ENCODE assay signal across 8 cellular contexts in genomic region chr19:18464646-18465045, GRCh38. TPM values are rescaled to one million over a fixed set of nuclear protein-coding genes. Genes with fewer than 3 reads are reported as not detected.
DNase-seq lines count a peak whose midpoint lies in the region; ATAC-seq and TF ChIP-seq lines count a peak whose summit lies in the region.

No MANE protein-coding gene starts in this region.

- no peak overlapping the region for H3K4me3 Mint-ChIP-seq in activated T-helper 2 cell treated with anti-CD3 and anti-CD28 coated beads, Interferon-gamma antibody, Interleukin-2, Interleukin-4, amounts not matched to agents 10 μg/mL and 5 μg/mL and 100 μg/mL, durations not matched to agents 14 hours and 24 hours and 36 hours (ENCODE audit: low read depth)

- DNase-seq in LNCaP clone FGC (ENCODE audit: low read depth) (peak; percentile 99), right cardiac atrium (peak; percentile 82 to 94 (median 92)), stomach (peak; percentile 80)
- no peak for DNase-seq in activated T-helper 2 cell treated with anti-CD3 and anti-CD28 coated beads, Interferon-gamma antibody, Interleukin-2, Interleukin-4, amounts not matched to agents 10 μg/mL and 5 μg/mL and 100 μg/mL, durations not matched to agents 14 hours and 24 hours and 36 hours (ENCODE audit: low spot score)
- no peak for DNase-seq in activated CD4-positive, alpha-beta T cell treated with anti-CD3 and anti-CD28 coated beads, Interleukin-2, amount 50 U/mL, for 1 hour

- TF ChIP-seq CTCF in LNCaP clone FGC (IDR thresholded peaks at IDR 0.05; ENCODE audit: control insufficient read depth, extremely low read depth, insufficient read depth): no peak
- no peak for TF ChIP-seq CTCF in stomach (IDR thresholded peaks at IDR 0.05)

- H3K4me1 ChIP-seq in right cardiac atrium (ENCODE audit: control insufficient read depth, insufficient read depth, low read length): peaks cover 23% of the 10 kb centered on the region
- peaks cover 71 to 95% (median 77%) of the 10 kb centered on the region in 4 donors for H3K4me1 ChIP-seq in stomach

- H3K27ac ChIP-seq in right cardiac atrium (ENCODE audit: low read length) (peak overlapping the region; percentile 73), stomach (peak overlapping the region; percentile 42 to 87 (median 85))

- no peaks in the 10 kb centered on the region for H3K9me3 Mint-ChIP-seq in activated T-helper 2 cell treated with anti-CD3 and anti-CD28 coated beads, Interferon-gamma antibody, Interleukin-2, Interleukin-4, amounts not matched to agents 10 μg/mL and 5 μg/mL and 100 μg/mL, durations not matched to agents 14 hours and 24 hours and 36 hours

- peaks cover 22 to 50% (median 39%) of the 10 kb centered on the region in 4 donors for H3K36me3 ChIP-seq in stomach

- H3K27me3 ChIP-seq in right cardiac atrium (ENCODE audit: control insufficient read depth, insufficient read depth): no peaks in the 10 kb centered on the region
- H3K27me3 ChIP-seq in stomach: no peaks in the 10 kb centered on the region

- H3K27me3 Mint-ChIP-seq in activated T-helper 2 cell treated with anti-CD3 and anti-CD28 coated beads, Interferon-gamma antibody, Interleukin-2, Interleukin-4, amounts not matched to agents 10 μg/mL and 5 μg/mL and 100 μg/mL, durations not matched to agents 14 hours and 24 hours and 36 hours (ENCODE audit: low read depth): no peaks in the 10 kb centered on the region

- no peak for TF ChIP-seq EP300 in stomach (IDR thresholded peaks at IDR 0.05)

- peaks cover 33% of the 10 kb centered on the region for H3K36me3 Mint-ChIP-seq in activated T-helper 2 cell treated with anti-CD3 and anti-CD28 coated beads, Interferon-gamma antibody, Interleukin-2, Interleukin-4, amounts not matched to agents 10 μg/mL and 5 μg/mL and 100 μg/mL, durations not matched to agents 14 hours and 24 hours and 36 hours (ENCODE audit: low read depth)

- peak overlapping the region; percentile 65 for H3K27ac Mint-ChIP-seq in activated T-helper 2 cell treated with anti-CD3 and anti-CD28 coated beads, Interferon-gamma antibody, Interleukin-2, Interleukin-4, amounts not matched to agents 10 μg/mL and 5 μg/mL and 100 μg/mL, durations not matched to agents 14 hours and 24 hours and 36 hours

- intact Hi-C loops in activated T-helper 2 cell treated with anti-CD3 and anti-CD28 coated beads, Interferon-gamma antibody, Interleukin-2, Interleukin-4, amounts not matched to agents 10 μg/mL and 5 μg/mL and 100 μg/mL, durations not matched to agents 14 hours and 24 hours and 36 hours (cut with micrococcal nuclease): no loop called here
- intact Hi-C loops in right cardiac atrium (cut with DNase I): loop anchor here in 3 of 4 donors (10.0 kb wide), 4 partner anchors 50 to 120 kb away; partner anchors contain the start of genes ELL (in 1 of the 3) and REX1BD (in 1 of the 3)
- intact Hi-C loops in stomach (cut with DNase I; ENCODE audit: low total_unique reads): loop anchor here (10.0 kb wide), 1 partner anchor 100 kb away; no protein-coding TSS in a partner anchor

- peaks cover 14% of the 10 kb centered on the region for H3K4me1 Mint-ChIP-seq in activated T-helper 2 cell treated with anti-CD3 and anti-CD28 coated beads, Interferon-gamma antibody, Interleukin-2, Interleukin-4, amounts not matched to agents 10 μg/mL and 5 μg/mL and 100 μg/mL, durations not matched to agents 14 hours and 24 hours and 36 hours (ENCODE audit: low read depth)

- ATAC-seq in right cardiac atrium (peak; percentile 70 to 80), HG02678 (IDR thresholded peaks at IDR 0.05; ENCODE audit: unreplicated experiment) (no peak), HG02588 (IDR thresholded peaks at IDR 0.05; ENCODE audit: unreplicated experiment) (no peak), HG02610 (IDR thresholded peaks at IDR 0.05; ENCODE audit: unreplicated experiment) (no peak)

- H3K9me3 ChIP-seq in right cardiac atrium (ENCODE audit: control insufficient read depth, low read length): no peaks in the 10 kb centered on the region
- no peaks in the 10 kb centered on the region for H3K9me3 ChIP-seq in stomach

- WGBS in right cardiac atrium: 7% methylated on average over 8 of the region's 8 CpGs
- WGBS in stomach, 5 donors: 9 to 15% (median 11%) methylated on average over 7 to 8 of the region's 8 CpGs

- TF ChIP-seq POLR2A in stomach (IDR thresholded peaks at IDR 0.05): no peak

- H3K4me3 ChIP-seq in LNCaP clone FGC (ENCODE audit: low read depth, low read length) (no peak overlapping the region), right cardiac atrium (ENCODE audit: low read length) (no peak overlapping the region), stomach (no peak overlapping the region)

RNA-seq across cellular contexts. Expression of gene ISYNA1, which starts 26.7 kb away (rescaled TPM):
- total RNA-seq in activated T-helper 2 cell treated with anti-CD3 and anti-CD28 coated beads, Interferon-gamma antibody, Interleukin-2, Interleukin-4, amounts not matched to agents 10 μg/mL and 5 μg/mL and 100 μg/mL, durations not matched to agents 14 hours and 24 hours and 36 hours: 15.1 and 20.3 TPM in 2 replicates
- total RNA-seq in right cardiac atrium (10 to 100 TPM; 36.9 to 55.4 (median 45.3) TPM), stomach (10 to 100 TPM in 4 of 5 donors, 1 to 10 TPM in 1; 7.8 to 47.3 (median 15.8) TPM)
- polyA plus RNA-seq in right cardiac atrium (50.7 TPM), stomach (10 to 100 TPM in 2 of 3 donors, 1 to 10 TPM in 1; 9.5 to 39.7 (median 15.0) TPM)

RNA-seq across cellular contexts. Expression of gene SSBP4, which starts 45.4 kb away (rescaled TPM):
- 133 and 146 TPM in 2 replicates for total RNA-seq in activated T-helper 2 cell treated with anti-CD3 and anti-CD28 coated beads, Interferon-gamma antibody, Interleukin-2, Interleukin-4, amounts not matched to agents 10 μg/mL and 5 μg/mL and 100 μg/mL, durations not matched to agents 14 hours and 24 hours and 36 hours
- total RNA-seq in right cardiac atrium: 10 to 100 TPM; 32.7 to 40.0 (median 37.8) TPM
- 36.2 TPM for polyA plus RNA-seq in right cardiac atrium
- total RNA-seq in stomach: 100 to 1,000 TPM in 1 of 5 donors, 10 to 100 TPM in 4; 22.8 to 253 (median 39.7) TPM
- polyA plus RNA-seq in stomach: 10 to 100 TPM; 49.9 to 77.6 (median 54.4) TPM

RNA-seq across cellular contexts. Expression of gene ELL, which starts 57.2 kb away (rescaled TPM):
- total RNA-seq in activated T-helper 2 cell treated with anti-CD3 and anti-CD28 coated beads, Interferon-gamma antibody, Interleukin-2, Interleukin-4, amounts not matched to agents 10 μg/mL and 5 μg/mL and 100 μg/mL, durations not matched to agents 14 hours and 24 hours and 36 hours: 27.0 and 27.5 TPM in 2 replicates
- total RNA-seq in right cardiac atrium (10 to 100 TPM; 12.6 to 19.0 (median 14.0) TPM), stomach (10 to 100 TPM in 3 of 5 donors, 1 to 10 TPM in 2; 8.0 to 88.7 (median 13.5) TPM)
- polyA plus RNA-seq in right cardiac atrium (9.3 TPM), stomach (10 to 100 TPM in 1 of 3 donors, 1 to 10 TPM in 2; 4.1 to 12.7 (median 8.1) TPM)

Comparison
In these comparisons a context has a peak if more than half of its experiments do, and no peak if none do; other contexts are left out.
1. DNase-seq: peak in LNCaP clone FGC (single experiment), right cardiac atrium (3 of 3) and stomach (single experiment); none in activated T-helper 2 cell treated with anti-CD3 and anti-CD28 coated beads, Interferon-gamma antibody, Interleukin-2, Interleukin-4, amounts not matched to agents 10 μg/mL and 5 μg/mL and 100 μg/mL, durations not matched to agents 14 hours and 24 hours and 36 hours (single experiment) and activated CD4-positive, alpha-beta T cell treated with anti-CD3 and anti-CD28 coated beads, Interleukin-2, amount 50 U/mL, for 1 hour (single experiment).
2. ATAC-seq: peak in right cardiac atrium (2 of 2); none in HG02678 (single experiment), HG02588 (single experiment) and HG02610 (single experiment).